In the genomic region with DNA sequence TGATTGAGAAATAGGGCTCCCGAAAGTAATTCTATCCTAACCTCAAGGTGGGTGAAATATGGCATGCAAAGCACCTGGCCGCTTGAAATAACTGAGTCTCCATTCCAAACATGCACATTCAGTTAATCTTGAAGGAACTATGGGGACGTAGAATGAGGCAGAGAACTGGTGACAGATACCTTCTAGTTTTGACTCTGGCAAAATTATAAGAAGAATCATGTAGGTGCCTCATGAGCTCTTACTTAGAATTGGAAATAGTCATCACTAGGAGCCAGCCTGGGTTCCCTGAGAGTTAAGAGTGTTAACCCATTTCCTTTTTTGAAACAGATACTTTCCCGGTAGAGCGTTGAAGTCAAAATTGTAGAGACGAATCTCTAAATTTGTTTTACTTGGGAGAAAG, we compare ENCODE assay signal across 29 cellular contexts. TPM values are rescaled to one million over a fixed set of nuclear protein-coding genes. Genes with fewer than 3 reads are reported as not detected.
"Had no signal": no experiment of that assay in that cellular context is flagged by ENCODE, and none has a peak within 500 bp of the region (broad histone marks: within the 10 kb centered on the region; RNA-seq: fewer than 3 reads in every experiment).

No MANE protein-coding gene starts in this region.

- H3K27me3 ChIP-seq: brain microvascular endothelial cell, heart left ventricle, right lobe of liver, stomach, suprapubic skin, tibial artery had no signal

- H3K4me3 ChIP-seq: heart left ventricle, lung, mucosa of descending colon, skin epidermis, stomach, suprapubic skin, tibial artery had no signal

- H3K36me3 ChIP-seq: right lobe of liver had no signal

- H3K27ac ChIP-seq: brain microvascular endothelial cell, skin epidermis, stomach, suprapubic skin, tibial artery had no signal

- ATAC-seq: activated CD8-positive, alpha-beta memory T cell treated with anti-CD3 and anti-CD28 coated beads, Interleukin-2, amount 10 ng/mL, durations not matched to agents 7 days and 5 days; activated CD8-positive, alpha-beta T cell treated with anti-CD3 and anti-CD28 coated beads, Interleukin-2, amount 10 ng/mL, durations not matched to agents 7 days and 5 days; effector memory CD8-positive, alpha-beta T cell; natural killer cell treated with Interleukin-12 subunit alpha and Interleukin-12 subunit beta and Interleukin-15 and Interleukin-18, amount 100 ng/mL, for 72 hours; stimulated activated memory B cell treated with anti-CD40 and anti-IgM and Interleukin-4, amounts not matched to agents 10 μg/mL and 1 μg/mL and 100 μg/mL, for 72 hours had no signal

- DNase-seq: activated CD4-positive, alpha-beta T cell treated with anti-CD3 and anti-CD28 coated beads for 1 hour; activated CD8-positive, alpha-beta memory T cell treated with anti-CD3 and anti-CD28 coated beads, Interleukin-2, amount 10 ng/mL, durations not matched to agents 7 days and 5 days; activated CD8-positive, alpha-beta T cell treated with anti-CD3 and anti-CD28 coated beads, Interleukin-2, amount 10 ng/mL, durations not matched to agents 7 days and 5 days; activated effector memory CD4-positive, alpha-beta T cell treated with anti-CD3 and anti-CD28 coated beads, Interleukin-2, amount 50 U/mL, for 16 hours; activated naive CD4-positive, alpha-beta T cell treated with anti-CD3 and anti-CD28 coated beads, Interleukin-2, amount 10 ng/mL, durations not matched to agents 7 days and 5 days; amniotic stem cell; brain microvascular endothelial cell; cortex of kidney; effector memory CD8-positive, alpha-beta T cell; erythroblast; heart left ventricle; hypothalamus; immature natural killer cell; kidney; mucosa of descending colon; posterior cingulate gyrus; right lobe of liver; stimulated activated CD4-positive, alpha-beta T cell treated with anti-CD3 and anti-CD28 coated beads, Interleukin-12 subunit alpha, Interleukin-12 subunit beta, amount 100 ng/mL, for 4 hours; stimulated activated CD4-positive, alpha-beta T cell treated with anti-CD3 and anti-CD28 coated beads, Interleukin-4, amount 100 ng/mL, for 24 hours; stomach; T-helper 9 cell; tibial artery had no signal

- H3K9me3 ChIP-seq: heart left ventricle, mucosa of descending colon, right lobe of liver, stomach, suprapubic skin, tibial artery had no signal

RNA-seq across cellular contexts. Expression of gene SLC16A10, which starts 56.2 kb away (rescaled TPM):
- total RNA-seq: fibroblast of lung, fibroblast of villous mesenchyme had no signal
- polyA plus RNA-seq: fibroblast of lung, immature natural killer cell had no signal
